In the genomic region with DNA sequence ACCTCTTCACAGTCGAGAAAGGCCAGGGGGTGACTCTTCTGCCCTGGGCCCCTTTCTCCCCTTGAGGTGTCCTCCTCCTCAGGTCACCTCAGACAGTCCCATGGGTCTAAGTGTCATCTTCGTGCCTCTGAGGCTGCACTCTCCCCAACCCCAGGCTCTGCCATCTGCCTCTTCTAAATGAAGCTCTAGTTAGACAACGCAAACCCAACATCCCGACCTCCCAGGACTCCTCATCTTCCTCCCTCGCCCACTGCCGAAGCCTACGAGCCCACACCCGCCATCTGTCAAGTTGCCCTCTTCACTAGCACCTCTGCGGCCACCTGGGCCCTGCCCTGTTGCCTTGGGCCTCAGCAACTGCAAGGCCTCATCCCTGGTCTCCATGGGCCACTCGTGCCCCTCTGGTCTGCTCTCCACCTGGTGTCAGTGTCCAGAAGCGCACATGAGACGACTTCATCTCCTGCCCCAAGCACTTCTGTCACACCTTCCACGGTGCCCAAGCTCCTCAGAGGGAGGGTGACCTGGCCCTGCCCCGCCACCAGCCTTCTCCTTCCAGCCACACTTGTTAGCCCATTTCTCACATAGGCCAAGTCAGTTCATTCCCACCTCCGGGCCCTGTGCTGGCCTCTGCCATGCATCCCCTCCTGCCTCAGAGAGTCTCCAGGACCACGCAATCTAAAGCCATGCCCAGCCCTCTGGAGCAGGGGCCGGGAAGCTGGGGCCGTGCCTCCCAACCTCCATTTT, we compare ENCODE assay signal across 1 cellular context.
TF ChIP-seq lines count a peak whose summit lies in the region.

No MANE protein-coding gene starts in this region.

TF ChIP-seq in GM23338, 12 proteins besides CTCF, POLR2A, EP300 and RAD21 (continued from another document):
- TF ChIP-seq ZNF462 (CRISPR knock-in tag; IDR thresholded peaks at IDR 0.05) (no peak), ZNF331 (CRISPR knock-in tag; IDR thresholded peaks at IDR 0.05; ENCODE audit: low read depth) (no peak), JUNB (IDR thresholded peaks at IDR 0.05; ENCODE audit: unreplicated experiment) (no peak), ZNF114 (CRISPR knock-in tag; IDR thresholded peaks at IDR 0.05) (no peak)
